Comparison of ENCODE assay signal across 1 cellular context in the genomic region with DNA sequence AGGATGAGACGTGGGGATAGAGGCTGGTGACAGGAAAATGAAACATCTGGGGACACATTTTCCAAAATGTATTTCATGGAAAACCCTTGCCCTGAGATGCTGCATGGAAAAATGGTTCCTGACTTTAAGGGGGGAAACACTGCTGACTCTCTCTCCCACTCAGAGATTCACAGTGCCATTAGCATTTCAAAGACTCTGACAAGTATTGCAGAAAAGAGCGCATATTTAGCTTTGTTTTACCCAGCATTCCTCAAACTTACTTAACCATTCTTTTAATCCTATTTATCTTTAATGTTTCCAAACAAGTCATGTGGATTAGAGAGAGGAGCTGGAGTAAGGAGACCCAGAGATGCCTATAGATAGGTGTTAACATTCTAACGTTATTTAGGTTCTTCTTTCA.
TF ChIP-seq lines count a peak whose summit lies in the region.

No MANE protein-coding gene starts in this region.

TF ChIP-seq in WTC11, 78 proteins besides CTCF, POLR2A, EP300 and RAD21 (continued from another document):
- TF ChIP-seq GRHL2 (CRISPR knock-in tag; IDR thresholded peaks at IDR 0.05; ENCODE audit: insufficient replicate concordance, severe bottlenecking) (no peak), ZSCAN18 (CRISPR knock-in tag; IDR thresholded peaks at IDR 0.05) (no peak), NFATC4 (CRISPR knock-in tag; IDR thresholded peaks at IDR 0.05) (no peak), ETV6 (CRISPR knock-in tag; IDR thresholded peaks at IDR 0.05) (no peak), ZNF671 (CRISPR knock-in tag; IDR thresholded peaks at IDR 0.05) (no peak), ELF4 (CRISPR knock-in tag; IDR thresholded peaks at IDR 0.05; ENCODE audit: low read depth) (no peak), USF1 (CRISPR knock-in tag; IDR thresholded peaks at IDR 0.05) (no peak), ZNF317 (CRISPR knock-in tag; IDR thresholded peaks at IDR 0.05; ENCODE audit: borderline replicate concordance, low read depth) (no peak), ZNF138 (CRISPR knock-in tag; conservative IDR thresholded peaks at IDR 0.05) (no peak)
- TF ChIP-seq, protein P1, sequence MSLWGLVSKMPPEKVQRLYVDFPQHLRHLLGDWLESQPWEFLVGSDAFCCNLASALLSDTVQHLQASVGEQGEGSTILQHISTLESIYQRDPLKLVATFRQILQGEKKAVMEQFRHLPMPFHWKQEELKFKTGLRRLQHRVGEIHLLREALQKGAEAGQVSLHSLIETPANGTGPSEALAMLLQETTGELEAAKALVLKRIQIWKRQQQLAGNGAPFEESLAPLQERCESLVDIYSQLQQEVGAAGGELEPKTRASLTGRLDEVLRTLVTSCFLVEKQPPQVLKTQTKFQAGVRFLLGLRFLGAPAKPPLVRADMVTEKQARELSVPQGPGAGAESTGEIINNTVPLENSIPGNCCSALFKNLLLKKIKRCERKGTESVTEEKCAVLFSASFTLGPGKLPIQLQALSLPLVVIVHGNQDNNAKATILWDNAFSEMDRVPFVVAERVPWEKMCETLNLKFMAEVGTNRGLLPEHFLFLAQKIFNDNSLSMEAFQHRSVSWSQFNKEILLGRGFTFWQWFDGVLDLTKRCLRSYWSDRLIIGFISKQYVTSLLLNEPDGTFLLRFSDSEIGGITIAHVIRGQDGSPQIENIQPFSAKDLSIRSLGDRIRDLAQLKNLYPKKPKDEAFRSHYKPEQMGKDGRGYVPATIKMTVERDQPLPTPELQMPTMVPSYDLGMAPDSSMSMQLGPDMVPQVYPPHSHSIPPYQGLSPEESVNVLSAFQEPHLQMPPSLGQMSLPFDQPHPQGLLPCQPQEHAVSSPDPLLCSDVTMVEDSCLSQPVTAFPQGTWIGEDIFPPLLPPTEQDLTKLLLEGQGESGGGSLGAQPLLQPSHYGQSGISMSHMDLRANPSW (CRISPR knock-in tag; conservative IDR thresholded peaks at IDR 0.05; ENCODE audit: low read depth) = no peak
- TF ChIP-seq, protein P2, sequence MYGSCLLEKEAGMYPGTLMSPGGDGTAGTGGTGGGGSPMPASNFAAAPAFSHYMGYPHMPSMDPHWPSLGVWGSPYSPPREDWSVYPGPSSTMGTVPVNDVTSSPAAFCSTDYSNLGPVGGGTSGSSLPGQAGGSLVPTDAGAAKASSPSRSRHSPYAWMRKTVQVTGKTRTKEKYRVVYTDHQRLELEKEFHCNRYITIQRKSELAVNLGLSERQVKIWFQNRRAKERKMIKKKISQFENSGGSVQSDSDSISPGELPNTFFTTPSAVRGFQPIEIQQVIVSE (CRISPR knock-in tag; IDR thresholded peaks at IDR 0.05; ENCODE audit: borderline replicate concordance) = no peak
- TF ChIP-seq, protein P3, sequence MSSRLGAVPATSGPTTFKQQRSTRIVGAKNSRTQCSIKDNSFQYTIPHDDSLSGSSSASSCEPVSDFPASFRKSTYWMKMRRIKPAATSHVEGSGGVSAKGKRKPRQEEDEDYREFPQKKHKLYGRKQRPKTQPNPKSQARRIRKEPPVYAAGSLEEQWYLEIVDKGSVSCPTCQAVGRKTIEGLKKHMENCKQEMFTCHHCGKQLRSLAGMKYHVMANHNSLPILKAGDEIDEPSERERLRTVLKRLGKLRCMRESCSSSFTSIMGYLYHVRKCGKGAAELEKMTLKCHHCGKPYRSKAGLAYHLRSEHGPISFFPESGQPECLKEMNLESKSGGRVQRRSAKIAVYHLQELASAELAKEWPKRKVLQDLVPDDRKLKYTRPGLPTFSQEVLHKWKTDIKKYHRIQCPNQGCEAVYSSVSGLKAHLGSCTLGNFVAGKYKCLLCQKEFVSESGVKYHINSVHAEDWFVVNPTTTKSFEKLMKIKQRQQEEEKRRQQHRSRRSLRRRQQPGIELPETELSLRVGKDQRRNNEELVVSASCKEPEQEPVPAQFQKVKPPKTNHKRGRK (CRISPR knock-in tag; IDR thresholded peaks at IDR 0.05; ENCODE audit: borderline replicate concordance) = no peak
TF ChIP-seq in WTC11: peak in this region for 0.
